15 cellular contexts compared by ENCODE assay signal in genomic region chr1:242525769-242526168, GRCh38. TPM values are rescaled to one million over a fixed set of nuclear protein-coding genes. Genes with fewer than 3 reads are reported as not detected.
A peak's percentile ranks its signal among the peaks of the same experiment; 100 is the strongest.
DNase-seq lines count a peak whose midpoint lies in the region; ATAC-seq, FAIRE-seq and TF ChIP-seq lines count a peak whose summit lies in the region.
"Had no signal": no experiment of that assay in that cellular context is flagged by ENCODE, and none has a peak within 500 bp of the region (broad histone marks: within the 10 kb centered on the region; RNA-seq: fewer than 3 reads in every experiment).

No MANE protein-coding gene starts in this region.

- peaks cover 38% of the 10 kb centered on the region for H3K27me3 Mint-ChIP-seq in activated T-helper 1 cell treated with anti-CD3 and anti-CD28 coated beads, Interleukin-12 subunit alpha, Interleukin-12 subunit beta, Interleukin-2, Interleukin-4 antibody, amounts not matched to agents 30 ng/mL and 10 ng/mL and 1 ng/mL, durations not matched to agents 14 hours and 24 hours and 36 hours (ENCODE audit: insufficient read depth)
- peaks cover 45 to 60% of the 10 kb centered on the region in 2 donors for H3K27me3 Mint-ChIP-seq in stimulated activated naive B cell treated with anti-CD40 and anti-IgM and Interleukin-4, amounts not matched to agents 10 μg/mL and 1 μg/mL and 100 μg/mL, for 72 hours

- H3K4me3 ChIP-seq in HepG2 (replicated peaks in 1 of 3; ENCODE audit: insufficient read depth in 1 of 3, low read depth in 2 of 3, low read length in 3 of 3) = no peak overlapping the region
- no peak overlapping the region for H3K4me3 ChIP-seq in right lobe of liver
- H3K4me3 ChIP-seq in keratinocyte (ENCODE audit: control insufficient read depth in 2 of 3, extremely low read depth in 1 of 3, insufficient read depth in 2 of 3, low read depth in 1 of 3, low read length in 3 of 3) = no peak overlapping the region

- no peak overlapping the region for H3K27ac ChIP-seq in HepG2 (ENCODE audit: extremely low read length, insufficient read depth, low read length)
- no peak overlapping the region for H3K27ac ChIP-seq in right lobe of liver
- H3K27ac ChIP-seq in keratinocyte (ENCODE audit: control insufficient read depth, insufficient read depth, low read length) = peak overlapping the region; percentile 67
- H3K27ac ChIP-seq: heart left ventricle, psoas muscle had no signal

- peak overlapping the region; percentile 45 for H3K4me3 Mint-ChIP-seq in activated T-helper 1 cell treated with anti-CD3 and anti-CD28 coated beads, Interleukin-12 subunit alpha, Interleukin-12 subunit beta, Interleukin-2, Interleukin-4 antibody, amounts not matched to agents 30 ng/mL and 10 ng/mL and 1 ng/mL, durations not matched to agents 14 hours and 24 hours and 36 hours
- H3K4me3 Mint-ChIP-seq in stimulated activated naive B cell treated with anti-CD40 and anti-IgM and Interleukin-4, amounts not matched to agents 10 μg/mL and 1 μg/mL and 100 μg/mL, for 72 hours = peak overlapping the region; percentile 73 to 85
- H3K4me3 Mint-ChIP-seq: activated CD4-positive, alpha-beta memory T cell treated with anti-CD3 and anti-CD28 coated beads for 36 hours had no signal

- H4K20me1 ChIP-seq in HepG2 (ENCODE audit: insufficient read depth, low read length) = no peaks in the 10 kb centered on the region
- H4K20me1 ChIP-seq in keratinocyte (ENCODE audit: control insufficient read depth, extremely low read depth, insufficient read depth, low read length) = no peaks in the 10 kb centered on the region

- ATAC-seq in HepG2 (no peak), right lobe of liver (no peak), HG03521 (IDR thresholded peaks at IDR 0.05; ENCODE audit: unreplicated experiment) (no peak)
- ATAC-seq in stimulated activated naive B cell treated with anti-CD40 and anti-IgM and Interleukin-4, amounts not matched to agents 10 μg/mL and 1 μg/mL and 100 μg/mL, for 72 hours (replicated peaks) = no peak
- ATAC-seq: psoas muscle had no signal

- H3K9ac ChIP-seq in HepG2 (ENCODE audit: insufficient read depth, low read depth, low read length) (no peak overlapping the region), keratinocyte (ENCODE audit: control insufficient read depth, extremely low read depth, insufficient read depth, low read length) (peak overlapping the region; percentile 85)

- H2AFZ ChIP-seq in HepG2 (ENCODE audit: low read length) = no peak overlapping the region
- peak overlapping the region; percentile 23 for H2AFZ ChIP-seq in keratinocyte (ENCODE audit: control insufficient read depth, low read length)

- FAIRE-seq in HepG2 (lab: Jason Lieb, UNC) (no peak), keratinocyte (lab: Jason Lieb, UNC) (no peak)
- FAIRE-seq: TTC549 had no signal

- WGBS in HepG2 (ENCODE audit: low lambda C conversion rate) = 47% methylated on average over 2 of the region's 2 CpGs
- WGBS in right lobe of liver (ENCODE audit: insufficient coverage, low coverage, low lambda C conversion rate, missing lambda C conversion rate) = 58% methylated on average over 2 of the region's 2 CpGs

- TF ChIP-seq RAD21 in HepG2 (CRISPR knock-in tag; IDR thresholded peaks at IDR 0.05) = no peak

- H3K4me1 ChIP-seq in HepG2 (ENCODE audit: insufficient read depth, low read length) = 0 out of 2 replicates have a peak, but pooled peaks cover 5% of the 10 kb centered on the region
- H3K4me1 ChIP-seq in right lobe of liver = peaks cover 0 to 5% (median 0%) of the 10 kb centered on the region in 4 donors
- peaks cover 19% of the 10 kb centered on the region for H3K4me1 ChIP-seq in keratinocyte (ENCODE audit: control insufficient read depth, extremely low read depth, insufficient read depth, low read length)

- no peaks in the 10 kb centered on the region for H3K9me3 Mint-ChIP-seq in activated T-helper 1 cell treated with anti-CD3 and anti-CD28 coated beads, Interleukin-12 subunit alpha, Interleukin-12 subunit beta, Interleukin-2, Interleukin-4 antibody, amounts not matched to agents 30 ng/mL and 10 ng/mL and 1 ng/mL, durations not matched to agents 14 hours and 24 hours and 36 hours
- H3K9me3 Mint-ChIP-seq in stimulated activated naive B cell treated with anti-CD40 and anti-IgM and Interleukin-4, amounts not matched to agents 10 μg/mL and 1 μg/mL and 100 μg/mL, for 72 hours = peaks cover 0 to 1% of the 10 kb centered on the region in 2 donors
- H3K9me3 Mint-ChIP-seq: activated CD4-positive, alpha-beta memory T cell treated with anti-CD3 and anti-CD28 coated beads for 36 hours had no signal

- CTCF ChIA-PET in HepG2 (lab: Yijun Ruan, JAX; ENCODE audit: low intra/inter-chr PET ratio, low total read pairs) = no interaction called here

- intact Hi-C loops in HepG2 (cut with micrococcal nuclease; ENCODE audit: unreplicated experiment) = no loop called here
- intact Hi-C loops in right lobe of liver (cut with DNase I) = no loop called here
- intact Hi-C loops in activated T-helper 1 cell treated with anti-CD3 and anti-CD28 coated beads, Interleukin-12 subunit alpha, Interleukin-12 subunit beta, Interleukin-2, Interleukin-4 antibody, amounts not matched to agents 30 ng/mL and 10 ng/mL and 1 ng/mL, durations not matched to agents 14 hours and 24 hours and 36 hours (cut with micrococcal nuclease) = no loop called here

- POLR2A ChIA-PET in HepG2 (lab: Yijun Ruan, JAX) = no interaction called here

- no peak overlapping the region for H3K4me2 ChIP-seq in HepG2 (ENCODE audit: low read depth, low read length)
- H3K4me2 ChIP-seq in keratinocyte (ENCODE audit: control insufficient read depth, extremely low read depth, insufficient read depth, low read depth, low read length) = peak overlapping the region; percentile 89

- no peak overlapping the region for H3K27ac Mint-ChIP-seq in activated T-helper 1 cell treated with anti-CD3 and anti-CD28 coated beads, Interleukin-12 subunit alpha, Interleukin-12 subunit beta, Interleukin-2, Interleukin-4 antibody, amounts not matched to agents 30 ng/mL and 10 ng/mL and 1 ng/mL, durations not matched to agents 14 hours and 24 hours and 36 hours
- H3K27ac Mint-ChIP-seq in stimulated activated naive B cell treated with anti-CD40 and anti-IgM and Interleukin-4, amounts not matched to agents 10 μg/mL and 1 μg/mL and 100 μg/mL, for 72 hours = no peak overlapping the region
- H3K27ac Mint-ChIP-seq: activated CD4-positive, alpha-beta memory T cell treated with anti-CD3 and anti-CD28 coated beads for 36 hours had no signal

- no peaks in the 10 kb centered on the region for H3K9me1 ChIP-seq in keratinocyte (ENCODE audit: control insufficient read depth, extremely low read depth, insufficient read depth, low read length)

- BruUV-seq in HepG2 (replicated peaks; lab: Mats Ljungman, UMichigan) = no TSS peak

- in situ Hi-C loops in HepG2 (cut with HindIII; ENCODE audit: extremely low pct_ligation_motif_present, low pct_unique_long_range_greater_than_20kb) = no loop called here

- DNase-seq in HepG2 (ENCODE audit: low spot score) = no peak
- DNase-seq in right lobe of liver = no peak
- DNase-seq in activated T-helper 1 cell treated with anti-CD3 and anti-CD28 coated beads, Interleukin-12 subunit alpha, Interleukin-12 subunit beta, Interleukin-2, Interleukin-4 antibody, amounts not matched to agents 30 ng/mL and 10 ng/mL and 1 ng/mL, durations not matched to agents 14 hours and 24 hours and 36 hours (ENCODE audit: low spot score) = no peak
- DNase-seq in keratinocyte (ENCODE audit: low read depth, low spot score) = no peak
- DNase-seq in stimulated activated naive B cell treated with anti-CD40 and anti-IgM and Interleukin-4, amounts not matched to agents 10 μg/mL and 1 μg/mL and 100 μg/mL, for 72 hours = no peak
- DNase-seq in NCI-H128 (lab: John Stamatoyannopoulos, UW; ENCODE audit: unreplicated experiment) = no peak
- no peak for DNase-seq in stimulated activated CD4-positive, alpha-beta T cell treated with anti-CD3 and anti-CD28 coated beads, Interleukin-2, amount 100 ng/mL, for 48 hours
- DNase-seq: activated CD4-positive, alpha-beta memory T cell treated with anti-CD3 and anti-CD28 coated beads for 36 hours; DMS79; heart left ventricle; NCI-H2029; psoas muscle had no signal

- H3K27me3 ChIP-seq in HepG2 (ENCODE audit: control insufficient read depth in 1 of 2, insufficient read depth in 2 of 2, low read length in 2 of 2) (peaks cover 3 to 35% of the 10 kb centered on the region in 2 experiments; a peak in 4 of 5 replicates), right lobe of liver (no peaks in the 10 kb centered on the region), keratinocyte (ENCODE audit: control insufficient read depth, extremely low read depth, insufficient read depth, low read length) (peaks cover 18% of the 10 kb centered on the region)

- H3K4me1 Mint-ChIP-seq in activated T-helper 1 cell treated with anti-CD3 and anti-CD28 coated beads, Interleukin-12 subunit alpha, Interleukin-12 subunit beta, Interleukin-2, Interleukin-4 antibody, amounts not matched to agents 30 ng/mL and 10 ng/mL and 1 ng/mL, durations not matched to agents 14 hours and 24 hours and 36 hours (ENCODE audit: low read depth) = no peaks in the 10 kb centered on the region
- peaks cover 11 to 30% of the 10 kb centered on the region in 2 donors for H3K4me1 Mint-ChIP-seq in stimulated activated naive B cell treated with anti-CD40 and anti-IgM and Interleukin-4, amounts not matched to agents 10 μg/mL and 1 μg/mL and 100 μg/mL, for 72 hours

- H3K79me2 ChIP-seq in HepG2 (ENCODE audit: insufficient read depth, low read length) (no peaks in the 10 kb centered on the region), keratinocyte (ENCODE audit: control insufficient read depth, insufficient read depth, low read length) (peaks cover 15% of the 10 kb centered on the region)

- TF ChIP-seq EP300 in HepG2 (IDR thresholded peaks at IDR 0.05; ENCODE audit: low read depth in 2 of 2, low read length in 2 of 2) (no peak), HepG2 (CRISPR knock-in tag; IDR thresholded peaks at IDR 0.05; ENCODE audit: borderline replicate concordance) (no peak)

- no peak for TF ChIP-seq POLR2A in HepG2 (IDR thresholded peaks at IDR 0.05; ENCODE audit: insufficient read depth in 1 of 2, low read depth in 2 of 2, low read length in 2 of 2)
- no peak for TF ChIP-seq POLR2A in right lobe of liver (IDR thresholded peaks at IDR 0.05)

- H3K9me3 ChIP-seq in HepG2 (ENCODE audit: low read length) = no peaks in the 10 kb centered on the region
- H3K9me3 ChIP-seq in right lobe of liver = no peaks in the 10 kb centered on the region
- H3K9me3 ChIP-seq in keratinocyte (ENCODE audit: control insufficient read depth, low read depth, low read length) = no peaks in the 10 kb centered on the region
- H3K9me3 ChIP-seq: heart left ventricle, psoas muscle had no signal

- dilution Hi-C loops in keratinocyte (cut with MboI; ENCODE audit: extremely low pct_ligation_motif_present, low sequenced_read_pairs) = no loop called here

- no peaks in the 10 kb centered on the region for H3K36me3 Mint-ChIP-seq in activated T-helper 1 cell treated with anti-CD3 and anti-CD28 coated beads, Interleukin-12 subunit alpha, Interleukin-12 subunit beta, Interleukin-2, Interleukin-4 antibody, amounts not matched to agents 30 ng/mL and 10 ng/mL and 1 ng/mL, durations not matched to agents 14 hours and 24 hours and 36 hours (ENCODE audit: low read depth)
- no peaks in the 10 kb centered on the region for H3K36me3 Mint-ChIP-seq in stimulated activated naive B cell treated with anti-CD40 and anti-IgM and Interleukin-4, amounts not matched to agents 10 μg/mL and 1 μg/mL and 100 μg/mL, for 72 hours
- H3K36me3 Mint-ChIP-seq: activated CD4-positive, alpha-beta memory T cell treated with anti-CD3 and anti-CD28 coated beads for 36 hours had no signal

- no peak for TF ChIP-seq CTCF in HepG2 (CRISPR knock-in tag; IDR thresholded peaks at IDR 0.05)
- TF ChIP-seq CTCF in right lobe of liver (IDR thresholded peaks at IDR 0.05) = no peak
- TF ChIP-seq CTCF in keratinocyte (optimal IDR thresholded peaks at IDR 0.05 in 1 of 3, IDR thresholded peaks at IDR 0.05 in 1 of 3, conservative IDR thresholded peaks at IDR 0.05 in 1 of 3; ENCODE audit: extremely low read depth in 1 of 3, insufficient read depth in 2 of 3, low read length in 3 of 3) = no peak

- H3K36me3 ChIP-seq in HepG2 (replicated peaks in 1 of 2; ENCODE audit: control insufficient read depth in 1 of 2, insufficient read depth in 2 of 2, low read length in 2 of 2) (no peaks in the 10 kb centered on the region), right lobe of liver (no peaks in the 10 kb centered on the region), keratinocyte (ENCODE audit: control insufficient read depth in 2 of 2, extremely low read depth in 1 of 2, insufficient read depth in 2 of 2, low read length in 2 of 2) (no peaks in the 10 kb centered on the region)
- H3K36me3 ChIP-seq: heart left ventricle had no signal

RNA-seq across cellular contexts. Expression of gene PLD5, which starts 1.3 kb away (rescaled TPM):
- total RNA-seq in HepG2 (2016; rRNA removed; fragmentation: Illumina TruSeq; extraction: Trizol) = not detected in 2 replicates
- not detected in 2 replicates for total RNA-seq in HepG2 (2016; cell fraction: cytosol; rRNA removed; fragmentation: Illumina TruSeq; extraction: Trizol; ENCODE audit: low read depth)
- total RNA-seq in HepG2 (2016; cell fraction: insoluble cytoplasmic fraction; rRNA removed; fragmentation: Illumina TruSeq; extraction: Trizol) = not detected in 2 replicates
- not detected in 2 replicates for total RNA-seq in HepG2 (2016; cell fraction: membrane; rRNA removed; fragmentation: Illumina TruSeq; extraction: Trizol)
- total RNA-seq in HepG2 (2016; cell fraction: nucleus; rRNA removed; fragmentation: Illumina TruSeq; extraction: Trizol) = not detected in 2 replicates
- polyA plus RNA-seq in HepG2 (2011; rRNA removed) = not detected in 2 replicates
- not detected in 2 replicates for polyA plus RNA-seq in HepG2 (2011; cell fraction: cytosol; rRNA removed)
- polyA plus RNA-seq in HepG2 (2011; cell fraction: nucleus; rRNA removed) = not detected in 2 replicates
- polyA plus RNA-seq in HepG2 (2012) = not detected in 2 replicates
- polyA plus RNA-seq in HepG2 (2016; cell fraction: cytosol; fragmentation: Illumina TruSeq; extraction: Trizol; ENCODE audit: low read depth) = not detected in 2 replicates
- polyA plus RNA-seq in HepG2 (2016; cell fraction: insoluble cytoplasmic fraction; fragmentation: Illumina TruSeq; extraction: Trizol; ENCODE audit: low read depth) = not detected in 2 replicates
- polyA plus RNA-seq in HepG2 (2016; cell fraction: membrane; fragmentation: Illumina TruSeq; extraction: Trizol; ENCODE audit: low read depth) = not detected in 2 replicates
- polyA plus RNA-seq in HepG2 (2016; cell fraction: nucleus; fragmentation: Illumina TruSeq; extraction: Trizol; ENCODE audit: insufficient read depth, low read depth) = not detected in 2 replicates
- polyA minus RNA-seq in HepG2 (2011; rRNA and poly(A)+ RNA removed; ENCODE audit: low replicate concordance) = not detected in 2 replicates
- polyA minus RNA-seq in HepG2 (2011; cell fraction: cytosol; rRNA and poly(A)+ RNA removed) = not detected in 2 replicates
- not detected in 2 replicates for polyA minus RNA-seq in HepG2 (2011; cell fraction: nucleus; rRNA and poly(A)+ RNA removed)
- under 1 TPM in 3 of 6 experiments, not detected in 3; 0.07 to 0.26 (median 0.15) TPM for total RNA-seq in right lobe of liver
- not detected in 2 replicates for total RNA-seq in activated T-helper 1 cell treated with anti-CD3 and anti-CD28 coated beads, Interleukin-12 subunit alpha, Interleukin-12 subunit beta, Interleukin-2, Interleukin-4 antibody, amounts not matched to agents 30 ng/mL and 10 ng/mL and 1 ng/mL, durations not matched to agents 14 hours and 24 hours and 36 hours
- polyA plus RNA-seq in keratinocyte = 6.3 to 7.2 TPM (median 6.9 TPM) in 3 replicates
- 3.9 TPM for polyA plus RNA-seq in keratinocyte (2011; ENCODE audit: low read depth)
- 8.5 and 14.3 TPM in 2 replicates for polyA plus RNA-seq in keratinocyte (2011; cell fraction: cytosol; rRNA removed)
- polyA plus RNA-seq in keratinocyte (2011; cell fraction: nucleus; rRNA removed) = 19.2 and 19.3 TPM in 2 replicates
- 6.6 and 11.4 TPM in 2 replicates for polyA plus RNA-seq in keratinocyte (2012; ENCODE audit: low replicate concordance)
- 3.9 to 12.4 TPM (median 8.9 TPM) in 3 replicates for polyA minus RNA-seq in keratinocyte
- polyA minus RNA-seq in keratinocyte (2011; cell fraction: cytosol; rRNA and poly(A)+ RNA removed) = 12.9 TPM
- 21.7 and 43.3 TPM in 2 replicates for polyA minus RNA-seq in keratinocyte (2011; cell fraction: nucleus; rRNA and poly(A)+ RNA removed)
- total RNA-seq: activated CD4-positive, alpha-beta memory T cell treated with anti-CD3 and anti-CD28 coated beads for 36 hours; M059J had no signal
